In the genomic region with DNA sequence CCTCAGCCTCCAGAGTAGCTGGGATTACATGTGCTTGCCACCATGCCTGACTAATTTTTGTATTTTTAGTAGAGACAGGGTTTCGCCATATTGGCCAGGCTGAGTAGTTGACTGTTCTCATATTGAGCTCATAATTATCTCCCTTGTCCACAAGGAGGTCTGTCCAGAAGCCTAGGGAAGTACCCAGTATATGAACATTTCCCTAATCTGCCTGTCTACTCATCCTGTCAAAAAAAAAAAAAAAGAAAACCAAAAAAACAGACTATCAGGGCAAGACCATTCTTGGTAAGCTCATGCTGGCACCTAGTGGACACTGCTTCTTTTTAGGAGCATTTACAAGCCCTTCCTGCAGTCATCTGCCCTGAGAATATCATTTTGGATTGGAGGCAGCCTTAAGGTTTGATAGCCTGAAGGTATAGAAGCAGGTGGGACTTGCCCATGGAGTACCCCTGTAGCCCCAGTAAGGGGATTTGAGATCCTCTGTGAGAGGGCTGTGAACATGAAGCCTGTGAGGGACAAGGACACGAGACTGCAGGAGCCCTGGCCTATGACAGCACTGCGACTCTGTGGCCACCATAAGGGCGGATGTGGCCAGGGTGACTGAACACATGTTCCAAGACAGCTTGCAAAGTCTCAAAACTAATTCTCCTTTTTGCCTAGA, we compare ENCODE assay signal across 8 cellular contexts. TPM values are rescaled to one million over a fixed set of nuclear protein-coding genes. Genes with fewer than 3 reads are reported as not detected.
DNase-seq lines count a peak whose midpoint lies in the region; ATAC-seq, FAIRE-seq and TF ChIP-seq lines count a peak whose summit lies in the region.

No MANE protein-coding gene starts in this region.

- WGBS in SK-N-SH (ENCODE audit: low lambda C conversion rate) = 62% methylated on average over 3 of the region's 4 CpGs

- H3K4me3 ChIP-seq in GM12865 (ENCODE audit: low read depth, low read length) = no peak overlapping the region; the same call in 1 of the 2 replicates
- H3K4me3 ChIP-seq in SK-N-SH (ENCODE audit: low read depth in 2 of 2, low read length in 1 of 2) = no peak overlapping the region
- H3K4me3 ChIP-seq in keratinocyte (ENCODE audit: control insufficient read depth in 2 of 3, extremely low read depth in 1 of 3, insufficient read depth in 2 of 3, low read depth in 1 of 3, low read length in 3 of 3) = no peak overlapping the region

- H3K4me2 ChIP-seq in SK-N-SH = no peak overlapping the region
- H3K4me2 ChIP-seq in keratinocyte (ENCODE audit: control insufficient read depth, extremely low read depth, insufficient read depth, low read depth, low read length) = no peak overlapping the region

- no peaks in the 10 kb centered on the region for H3K9me2 ChIP-seq in SK-N-SH

- H3K79me2 ChIP-seq in SK-N-SH (ENCODE audit: insufficient read depth) (no peaks in the 10 kb centered on the region), keratinocyte (ENCODE audit: control insufficient read depth, insufficient read depth, low read length) (no peaks in the 10 kb centered on the region)

- peak; percentile 36 for FAIRE-seq in keratinocyte (lab: Jason Lieb, UNC)

- H3K27me3 ChIP-seq in SK-N-SH (ENCODE audit: insufficient read depth) (no peaks in the 10 kb centered on the region), keratinocyte (ENCODE audit: control insufficient read depth, extremely low read depth, insufficient read depth, low read length) (no peaks in the 10 kb centered on the region)

- H3K4me1 ChIP-seq in SK-N-SH (ENCODE audit: control insufficient read depth in 1 of 2, insufficient read depth in 2 of 2, low read depth in 1 of 2, low read length in 1 of 2) (no peaks in the 10 kb centered on the region), keratinocyte (ENCODE audit: control insufficient read depth, extremely low read depth, insufficient read depth, low read length) (peaks cover 26% of the 10 kb centered on the region)

- H3F3A ChIP-seq in SK-N-SH (replicated peaks; ENCODE audit: insufficient read depth) = peaks cover 9% of the 10 kb centered on the region

- ATAC-seq in GM21786 (IDR thresholded peaks at IDR 0.05; ENCODE audit: unreplicated experiment) = peak; percentile 67

- H3K9ac ChIP-seq in SK-N-SH (no peak overlapping the region), keratinocyte (ENCODE audit: control insufficient read depth, extremely low read depth, insufficient read depth, low read length) (no peak overlapping the region)

- H2AFZ ChIP-seq in SK-N-SH (ENCODE audit: low read depth) (no peak overlapping the region), keratinocyte (ENCODE audit: control insufficient read depth, low read length) (no peak overlapping the region)

- peak; percentile 73 for TF ChIP-seq RAD21 in SK-N-SH (IDR thresholded peaks at IDR 0.05; ENCODE audit: low read length)

- H3K9me3 ChIP-seq in SK-N-SH (no peaks in the 10 kb centered on the region), keratinocyte (ENCODE audit: control insufficient read depth, low read depth, low read length) (no peaks in the 10 kb centered on the region)

- no peaks in the 10 kb centered on the region for H3K9me1 ChIP-seq in keratinocyte (ENCODE audit: control insufficient read depth, extremely low read depth, insufficient read depth, low read length)

- H4K20me1 ChIP-seq in SK-N-SH (ENCODE audit: insufficient read depth) = no peaks in the 10 kb centered on the region
- H4K20me1 ChIP-seq in keratinocyte (ENCODE audit: control insufficient read depth, extremely low read depth, insufficient read depth, low read length) = no peaks in the 10 kb centered on the region

- H3K36me3 ChIP-seq in SK-N-SH (replicated peaks in 1 of 2; ENCODE audit: control insufficient read depth in 1 of 2, insufficient read depth in 2 of 2, low read length in 1 of 2) (no peaks in the 10 kb centered on the region), keratinocyte (ENCODE audit: control insufficient read depth in 2 of 2, extremely low read depth in 1 of 2, insufficient read depth in 2 of 2, low read length in 2 of 2) (no peaks in the 10 kb centered on the region)

- TF ChIP-seq CTCF in GM12865 (IDR thresholded peaks at IDR 0.05; ENCODE audit: insufficient read depth, low read depth, low read length, missing control alignments) (peak; percentile 58), SK-N-SH (IDR thresholded peaks at IDR 0.05) (peak; percentile 79), keratinocyte (optimal IDR thresholded peaks at IDR 0.05 in 1 of 3, IDR thresholded peaks at IDR 0.05 in 1 of 3, conservative IDR thresholded peaks at IDR 0.05 in 1 of 3; ENCODE audit: extremely low read depth in 1 of 3, insufficient read depth in 2 of 3, low read length in 3 of 3) (peak; percentile 59 to 72 (median 68))

- POLR2A ChIA-PET in SK-N-SH (lab: Yijun Ruan, JAX) = interaction anchor here (1.0 kb wide), 1 partner anchor 11 kb away, joined by 3 read pairs; a partner anchor contains a TSS

- in situ Hi-C loops in KBM-7 (cut with MboI; ENCODE audit: low pct_unique_long_range_greater_than_20kb, low sequenced_read_pairs) = no loop called here

- TF ChIP-seq EP300 in SK-N-SH (IDR thresholded peaks at IDR 0.05; ENCODE audit: borderline replicate concordance in 1 of 2, low read depth in 1 of 2, low read length in 1 of 2) = no peak

- H3K27ac ChIP-seq in SK-N-SH (ENCODE audit: low read depth in 2 of 2, low read length in 1 of 2) (no peak overlapping the region), keratinocyte (ENCODE audit: control insufficient read depth, insufficient read depth, low read length) (no peak overlapping the region)

- DNase-seq in GM12865 (ENCODE audit: low read depth) (peak; percentile 95), KBM-7 (peak; percentile 86), SK-N-SH (peak; percentile 9), astrocyte of the hippocampus (ENCODE audit: low read depth, low spot score) (peak; percentile 57), keratinocyte (ENCODE audit: low read depth, low spot score) (no peak), NCI-H2029 treated with DMSO at 0.1 percent for 48 hours (lab: John Stamatoyannopoulos, UW) (no peak)
- peak in 4 of 6 experiments; percentile 3 to 51 (median 38) for DNase-seq in stimulated activated naive CD4-positive, alpha-beta T cell (lab: John Stamatoyannopoulos, UW)

- dilution Hi-C loops in keratinocyte (cut with MboI; ENCODE audit: extremely low pct_ligation_motif_present, low sequenced_read_pairs) = no loop called here

- CTCF ChIA-PET in SK-N-SH (lab: Yijun Ruan, JAX) = interaction anchor here (1.1 to 5.0 kb wide), 7 partner anchors 9 to 252 kb away, joined by 4 to 62 read pairs (median 6); a partner anchor contains a TSS

TF ChIP-seq in SK-N-SH, 30 proteins besides CTCF, POLR2A, EP300 and RAD21:
- TF ChIP-seq SMC3 (IDR thresholded peaks at IDR 0.05; ENCODE audit: low read depth, low read length) (peak; percentile 64), ELF1 (IDR thresholded peaks at IDR 0.05) (no peak), NRF1 (IDR thresholded peaks at IDR 0.05; ENCODE audit: low read depth, low read length) (no peak)

RNA-seq across cellular contexts. Expression of a gene that starts 10.8 kb away (rescaled TPM):
- polyA plus RNA-seq in SK-N-SH (2012; rRNA removed) (41.7 and 46.4 TPM in 2 replicates), keratinocyte (22.6 to 35.3 TPM (median 27.6 TPM) in 3 replicates)
- 43.4 and 52.8 TPM in 2 replicates for polyA plus RNA-seq in SK-N-SH (2012; cell fraction: cytosol; rRNA removed)
- 35.8 and 43.2 TPM in 2 replicates for polyA plus RNA-seq in SK-N-SH (2012; cell fraction: nucleus; rRNA removed)
- polyA plus RNA-seq in keratinocyte (2011; ENCODE audit: low read depth) = 11.8 TPM
- polyA plus RNA-seq in keratinocyte (2011; cell fraction: cytosol; rRNA removed) = 28.6 and 37.5 TPM in 2 replicates
- 22.4 and 24.5 TPM in 2 replicates for polyA plus RNA-seq in keratinocyte (2011; cell fraction: nucleus; rRNA removed)
- polyA plus RNA-seq in keratinocyte (2012; ENCODE audit: low replicate concordance) = 21.4 and 22.4 TPM in 2 replicates
- polyA minus RNA-seq in keratinocyte = 2.3 to 16.0 TPM (median 4.9 TPM) in 3 replicates
- polyA minus RNA-seq in keratinocyte (2011; cell fraction: cytosol; rRNA and poly(A)+ RNA removed) = 18.2 TPM
- polyA minus RNA-seq in keratinocyte (2011; cell fraction: nucleus; rRNA and poly(A)+ RNA removed) = 4.6 and 5.5 TPM in 2 replicates

RNA-seq across cellular contexts. Expression of a gene that starts 17.4 kb away (rescaled TPM):
- polyA plus RNA-seq in SK-N-SH (2012; rRNA removed) (2.0 and 2.6 TPM in 2 replicates), keratinocyte (0.41 to 0.54 TPM (median 0.52 TPM) in 3 replicates)
- 1.3 and 2.0 TPM in 2 replicates for polyA plus RNA-seq in SK-N-SH (2012; cell fraction: cytosol; rRNA removed)
- 2.8 and 4.2 TPM in 2 replicates for polyA plus RNA-seq in SK-N-SH (2012; cell fraction: nucleus; rRNA removed)
- 0.14 TPM for polyA plus RNA-seq in keratinocyte (2011; ENCODE audit: low read depth)
- 0.35 and 0.64 TPM in 2 replicates for polyA plus RNA-seq in keratinocyte (2011; cell fraction: cytosol; rRNA removed)
- polyA plus RNA-seq in keratinocyte (2011; cell fraction: nucleus; rRNA removed) = 0.25 TPM in 2 replicates
- 0.71 and 0.79 TPM in 2 replicates for polyA plus RNA-seq in keratinocyte (2012; ENCODE audit: low replicate concordance)
- 0.26 TPM in 1 of 3 replicates, not detected in the others for polyA minus RNA-seq in keratinocyte
- not detected for polyA minus RNA-seq in keratinocyte (2011; cell fraction: cytosol; rRNA and poly(A)+ RNA removed)
- 0.31 and 0.32 TPM in 2 replicates for polyA minus RNA-seq in keratinocyte (2011; cell fraction: nucleus; rRNA and poly(A)+ RNA removed)

RNA-seq across cellular contexts. Expression of a gene that starts 27.4 kb away (rescaled TPM):
- polyA plus RNA-seq in SK-N-SH (2012; rRNA removed) (8.8 and 11.7 TPM in 2 replicates), keratinocyte (16.4 to 19.7 TPM (median 18.3 TPM) in 3 replicates)
- polyA plus RNA-seq in SK-N-SH (2012; cell fraction: cytosol; rRNA removed) = 12.9 and 13.2 TPM in 2 replicates
- polyA plus RNA-seq in SK-N-SH (2012; cell fraction: nucleus; rRNA removed) = 4.2 and 9.6 TPM in 2 replicates
- 15.1 TPM for polyA plus RNA-seq in keratinocyte (2011; ENCODE audit: low read depth)
- polyA plus RNA-seq in keratinocyte (2011; cell fraction: cytosol; rRNA removed) = 6.3 and 13.3 TPM in 2 replicates
- polyA plus RNA-seq in keratinocyte (2011; cell fraction: nucleus; rRNA removed) = 24.6 and 28.3 TPM in 2 replicates
- 11.5 and 14.8 TPM in 2 replicates for polyA plus RNA-seq in keratinocyte (2012; ENCODE audit: low replicate concordance)
- polyA minus RNA-seq in keratinocyte = 9.1 to 21.4 TPM (median 21.2 TPM) in 3 replicates
- polyA minus RNA-seq in keratinocyte (2011; cell fraction: cytosol; rRNA and poly(A)+ RNA removed) = 9.4 TPM
- 26.6 and 45.1 TPM in 2 replicates for polyA minus RNA-seq in keratinocyte (2011; cell fraction: nucleus; rRNA and poly(A)+ RNA removed)

RNA-seq across cellular contexts. Expression of a gene that starts 31.7 kb away (rescaled TPM):
- polyA plus RNA-seq in SK-N-SH (2012; rRNA removed) (0.10 and 0.13 TPM in 2 replicates), keratinocyte (2.0 to 3.4 TPM (median 3.0 TPM) in 3 replicates)
- polyA plus RNA-seq in SK-N-SH (2012; cell fraction: cytosol; rRNA removed) = 0.10 and 0.12 TPM in 2 replicates
- polyA plus RNA-seq in SK-N-SH (2012; cell fraction: nucleus; rRNA removed) = 0.04 and 0.05 TPM in 2 replicates
- not detected for polyA plus RNA-seq in keratinocyte (2011; ENCODE audit: low read depth)
- polyA plus RNA-seq in keratinocyte (2011; cell fraction: cytosol; rRNA removed) = 1.2 and 1.4 TPM in 2 replicates
- polyA plus RNA-seq in keratinocyte (2011; cell fraction: nucleus; rRNA removed) = 3.2 and 3.6 TPM in 2 replicates
- polyA plus RNA-seq in keratinocyte (2012; ENCODE audit: low replicate concordance) = 0.16 and 1.8 TPM in 2 replicates
- 2.0 to 4.0 TPM (median 2.3 TPM) in 3 replicates for polyA minus RNA-seq in keratinocyte
- polyA minus RNA-seq in keratinocyte (2011; cell fraction: cytosol; rRNA and poly(A)+ RNA removed) = 1.9 TPM
- polyA minus RNA-seq in keratinocyte (2011; cell fraction: nucleus; rRNA and poly(A)+ RNA removed) = 3.1 and 3.5 TPM in 2 replicates

Comparison
In these comparisons a context has a peak if more than half of its experiments do, and no peak if none do; other contexts are left out.
1. DNase-seq: peak in GM12865 (single experiment), KBM-7 (single experiment), SK-N-SH (single experiment), astrocyte of the hippocampus (single experiment) and stimulated activated naive CD4-positive, alpha-beta T cell (4 of 6); none in keratinocyte (single experiment) and NCI-H2029 treated with DMSO at 0.1 percent for 48 hours (single experiment).
2. Peak in every context shown above with its lines, with median percentiles within 50 percentile points of each other: CTCF ChIP-seq.